In the genomic region with DNA sequence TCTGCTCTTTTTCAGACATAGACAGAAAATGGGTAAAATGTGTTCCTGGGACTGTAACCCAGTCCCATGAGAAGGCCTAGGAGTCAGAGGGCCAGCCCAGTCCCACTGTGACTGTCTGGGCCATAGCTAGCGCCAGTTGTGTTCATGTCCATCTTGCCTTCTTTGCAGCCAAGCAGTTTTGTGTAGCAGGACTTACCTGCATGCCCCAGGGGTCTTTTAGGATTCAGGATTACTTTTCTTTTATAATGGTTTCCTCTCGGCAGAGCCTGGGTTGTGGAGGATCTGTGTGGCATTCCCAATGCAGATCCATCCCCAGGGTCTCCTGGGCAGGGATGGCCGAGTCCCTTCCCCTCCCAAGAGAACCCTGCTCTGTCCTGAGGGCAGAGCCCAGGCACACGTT, we compare ENCODE assay signal across 24 cellular contexts.
"Had no signal": no experiment of that assay in that cellular context is flagged by ENCODE, and none has a peak within 500 bp of the region (broad histone marks: within the 10 kb centered on the region; RNA-seq: fewer than 3 reads in every experiment).

No MANE protein-coding gene starts in this region.

- H3K27ac ChIP-seq: brain microvascular endothelial cell, KMS-11, SJCRH30, VCaP had no signal

- H3K27ac Mint-ChIP-seq: activated CD4-positive, alpha-beta T cell treated with anti-CD3 and anti-CD28 coated beads for 36 hours; activated CD8-positive, alpha-beta T cell treated with anti-CD3 and anti-CD28 coated beads, Interleukin-2, amount 10 ng/mL, durations not matched to agents 7 days and 5 days; activated naive CD4-positive, alpha-beta T cell treated with anti-CD3 and anti-CD28 coated beads for 36 hours; activated naive CD8-positive, alpha-beta T cell treated with anti-CD3 and anti-CD28 coated beads for 36 hours; activated T-cell treated with anti-CD3 and anti-CD28 coated beads, Interleukin-2, amount 50 U/mL, for 24 hours; activated T-helper 1 cell treated with anti-CD3 and anti-CD28 coated beads, Interleukin-12 subunit alpha, Interleukin-12 subunit beta, Interleukin-2, Interleukin-4 antibody, amounts not matched to agents 30 ng/mL and 10 ng/mL and 1 ng/mL, durations not matched to agents 14 hours and 24 hours and 36 hours had no signal

- H3K4me1 Mint-ChIP-seq: activated CD4-positive, alpha-beta T cell treated with anti-CD3 and anti-CD28 coated beads for 36 hours; activated naive CD8-positive, alpha-beta T cell treated with anti-CD3 and anti-CD28 coated beads for 36 hours had no signal

- DNase-seq: activated CD4-positive, alpha-beta T cell treated with anti-CD3 and anti-CD28 coated beads for 36 hours; activated CD4-positive, alpha-beta T cell treated with anti-CD3 and anti-CD28 coated beads, Interleukin-2, amount 50 U/mL, for 4 hours; activated CD8-positive, alpha-beta T cell treated with anti-CD3 and anti-CD28 coated beads, Interleukin-2, amount 10 ng/mL, durations not matched to agents 7 days and 5 days; activated gamma-delta T cell; activated naive CD4-positive, alpha-beta T cell treated with anti-CD3 and anti-CD28 coated beads for 36 hours; activated naive CD8-positive, alpha-beta T cell treated with anti-CD3 and anti-CD28 coated beads for 36 hours; activated T-cell treated with anti-CD3 and anti-CD28 coated beads, Interleukin-2, amount 50 U/mL, for 24 hours; brain microvascular endothelial cell; central memory CD4-positive, alpha-beta T cell; MG63; NCI-H1092 treated with DMSO at 0.1 percent for 48 hours; NCI-H1436; NCI-H1694 treated with DMSO at 0.1 percent for 48 hours; NCI-H2029 treated with DMSO at 0.1 percent for 48 hours; NCI-H345; NCI-H510A; NCI-H526 treated with DMSO at 0.1 percent for 48 hours; NCI-H82; SJCRH30; SK-N-SH; T-helper 1 cell had no signal

- H3K4me3 Mint-ChIP-seq: activated CD4-positive, alpha-beta T cell treated with anti-CD3 and anti-CD28 coated beads for 36 hours; activated CD8-positive, alpha-beta T cell treated with anti-CD3 and anti-CD28 coated beads, Interleukin-2, amount 10 ng/mL, durations not matched to agents 7 days and 5 days; activated naive CD4-positive, alpha-beta T cell treated with anti-CD3 and anti-CD28 coated beads for 36 hours; activated naive CD8-positive, alpha-beta T cell treated with anti-CD3 and anti-CD28 coated beads for 36 hours; activated T-cell treated with anti-CD3 and anti-CD28 coated beads, Interleukin-2, amount 50 U/mL, for 24 hours; activated T-helper 1 cell treated with anti-CD3 and anti-CD28 coated beads, Interleukin-12 subunit alpha, Interleukin-12 subunit beta, Interleukin-2, Interleukin-4 antibody, amounts not matched to agents 30 ng/mL and 10 ng/mL and 1 ng/mL, durations not matched to agents 14 hours and 24 hours and 36 hours had no signal

- H3K4me1 ChIP-seq: SJCRH30 had no signal

- ATAC-seq: activated CD4-positive, alpha-beta T cell treated with anti-CD3 and anti-CD28 coated beads for 36 hours; activated CD8-positive, alpha-beta T cell treated with anti-CD3 and anti-CD28 coated beads, Interleukin-2, amount 10 ng/mL, durations not matched to agents 7 days and 5 days had no signal

- H3K27me3 ChIP-seq: brain microvascular endothelial cell, MG63, SJCRH30 had no signal

- H3K36me3 ChIP-seq: brain microvascular endothelial cell, MG63, SJCRH30 had no signal

- H3K27me3 Mint-ChIP-seq: activated CD4-positive, alpha-beta T cell treated with anti-CD3 and anti-CD28 coated beads for 36 hours; activated T-cell treated with anti-CD3 and anti-CD28 coated beads, Interleukin-2, amount 50 U/mL, for 24 hours had no signal

- H3K4me3 ChIP-seq: MG63, SJCRH30 had no signal

- H3K9me3 Mint-ChIP-seq: activated naive CD4-positive, alpha-beta T cell treated with anti-CD3 and anti-CD28 coated beads for 36 hours; activated naive CD8-positive, alpha-beta T cell treated with anti-CD3 and anti-CD28 coated beads for 36 hours; activated T-cell treated with anti-CD3 and anti-CD28 coated beads, Interleukin-2, amount 50 U/mL, for 24 hours; activated T-helper 1 cell treated with anti-CD3 and anti-CD28 coated beads, Interleukin-12 subunit alpha, Interleukin-12 subunit beta, Interleukin-2, Interleukin-4 antibody, amounts not matched to agents 30 ng/mL and 10 ng/mL and 1 ng/mL, durations not matched to agents 14 hours and 24 hours and 36 hours had no signal

- H3K9me3 ChIP-seq: MG63, SJCRH30, SK-N-SH had no signal

- H3K36me3 Mint-ChIP-seq: activated naive CD8-positive, alpha-beta T cell treated with anti-CD3 and anti-CD28 coated beads for 36 hours had no signal
